In the genomic region with DNA sequence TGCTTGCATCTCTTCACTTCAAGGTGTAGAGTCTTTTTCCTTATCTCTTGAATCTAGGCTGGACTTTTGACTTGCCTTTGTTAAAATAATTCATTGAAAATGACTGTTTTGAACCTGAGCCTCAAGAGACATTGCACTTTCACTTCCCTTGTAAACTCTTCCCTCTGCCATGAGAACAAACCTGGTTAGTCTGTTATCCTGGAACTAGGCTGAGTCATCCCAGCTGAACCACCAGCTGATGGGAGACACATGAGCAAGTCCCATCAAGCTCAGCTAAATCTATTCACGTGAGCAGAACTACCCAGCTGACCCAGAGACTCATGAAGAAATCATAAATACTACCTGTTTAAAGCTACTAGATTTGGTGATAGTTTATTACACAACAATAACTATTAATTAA, we compare ENCODE assay signal across 12 cellular contexts.
DNase-seq lines count a peak whose midpoint lies in the region; ATAC-seq, FAIRE-seq and TF ChIP-seq lines count a peak whose summit lies in the region.
"Had no signal": no experiment of that assay in that cellular context is flagged by ENCODE, and none has a peak within 500 bp of the region (broad histone marks: within the 10 kb centered on the region; RNA-seq: fewer than 3 reads in every experiment).

No MANE protein-coding gene starts in this region.

- WGBS in right cardiac atrium: 43% methylated on average over 1 of the region's 1 CpG

- H3K27me3 ChIP-seq in right cardiac atrium (ENCODE audit: control insufficient read depth, insufficient read depth) (no peaks in the 10 kb centered on the region), colonic mucosa (no peaks in the 10 kb centered on the region)

- intact Hi-C loops in left cardiac atrium (cut with DNase I) (no loop called here), kidney (cut with DNase I) (no loop called here), right cardiac atrium (cut with DNase I) (no loop called here), colonic mucosa (cut with DNase I) (no loop called here)

- DNase-seq in A172 (ENCODE audit: low spot score) (peak; percentile 39), SW480 (ENCODE audit: low spot score) (peak; percentile 25), left cardiac atrium (no peak), kidney (no peak), right cardiac atrium (no peak), colonic mucosa (no peak)
- DNase-seq: activated naive CD4-positive, alpha-beta T cell treated with Interleukin-2 at 50 U/mL for 16 hours; NCI-H748 treated with DMSO at 0.1 percent for 48 hours had no signal

- peak; percentile 79 for ATAC-seq in GM21447 (IDR thresholded peaks at IDR 0.05; ENCODE audit: unreplicated experiment)
- peak; percentile 63 for ATAC-seq in HG03139 (IDR thresholded peaks at IDR 0.05; ENCODE audit: unreplicated experiment)
- no peak for ATAC-seq in left cardiac atrium
- no peak for ATAC-seq in right cardiac atrium

- H3K36me3 ChIP-seq in kidney (ENCODE audit: control insufficient read depth in 1 of 2, insufficient read depth in 2 of 2, low read length in 2 of 2): no peaks in the 10 kb centered on the region
- H3K36me3 ChIP-seq in colonic mucosa: no peaks in the 10 kb centered on the region

- no peaks in the 10 kb centered on the region for H3K4me1 ChIP-seq in kidney (ENCODE audit: control insufficient read depth in 1 of 2, insufficient read depth in 1 of 2, low read depth in 1 of 2, low read length in 2 of 2)
- no peaks in the 10 kb centered on the region for H3K4me1 ChIP-seq in right cardiac atrium (ENCODE audit: control insufficient read depth, insufficient read depth, low read length)
- no peaks in the 10 kb centered on the region for H3K4me1 ChIP-seq in colonic mucosa

- H3K4me3 ChIP-seq in kidney (ENCODE audit: low read length in 2 of 2) (no peak overlapping the region), right cardiac atrium (ENCODE audit: low read length) (no peak overlapping the region), colonic mucosa (no peak overlapping the region)

- no peak for TF ChIP-seq CTCF in kidney (IDR thresholded peaks at IDR 0.05; ENCODE audit: borderline replicate concordance, extremely low read depth, insufficient read depth)
- TF ChIP-seq CTCF in colonic mucosa (IDR thresholded peaks at IDR 0.05): no peak

- H3K9me3 ChIP-seq in kidney (ENCODE audit: control insufficient read depth in 1 of 2, low read length in 2 of 2): no peaks in the 10 kb centered on the region
- H3K9me3 ChIP-seq in right cardiac atrium (ENCODE audit: control insufficient read depth, low read length): no peaks in the 10 kb centered on the region
- no peaks in the 10 kb centered on the region for H3K9me3 ChIP-seq in colonic mucosa

- no peak for FAIRE-seq in kidney (lab: Jason Lieb, UNC)
- FAIRE-seq: HTR-8/SVneo had no signal

- H3K9ac ChIP-seq in kidney (ENCODE audit: low read length in 2 of 2): no peak overlapping the region
- no peak overlapping the region for H3K9ac ChIP-seq in colonic mucosa (ENCODE audit: low read depth in 2 of 2, low read length in 2 of 2)

- H3K27ac ChIP-seq in kidney (ENCODE audit: low read depth in 2 of 2, low read length in 2 of 2) (no peak overlapping the region), right cardiac atrium (ENCODE audit: low read length) (no peak overlapping the region), colonic mucosa (no peak overlapping the region)
- H3K27ac ChIP-seq: VCaP had no signal

Comparison
In these comparisons a context has a peak if more than half of its experiments do, and no peak if none do; other contexts are left out.
1. DNase-seq: peak in A172 (single experiment) and SW480 (single experiment); none in left cardiac atrium (single experiment), kidney (single experiment), right cardiac atrium (0 of 3) and colonic mucosa (single experiment).
2. ATAC-seq: peak in GM21447 (single experiment) and HG03139 (single experiment); none in left cardiac atrium (0 of 2) and right cardiac atrium (0 of 2).